8 cellular contexts compared by ENCODE assay signal in the genomic region with DNA sequence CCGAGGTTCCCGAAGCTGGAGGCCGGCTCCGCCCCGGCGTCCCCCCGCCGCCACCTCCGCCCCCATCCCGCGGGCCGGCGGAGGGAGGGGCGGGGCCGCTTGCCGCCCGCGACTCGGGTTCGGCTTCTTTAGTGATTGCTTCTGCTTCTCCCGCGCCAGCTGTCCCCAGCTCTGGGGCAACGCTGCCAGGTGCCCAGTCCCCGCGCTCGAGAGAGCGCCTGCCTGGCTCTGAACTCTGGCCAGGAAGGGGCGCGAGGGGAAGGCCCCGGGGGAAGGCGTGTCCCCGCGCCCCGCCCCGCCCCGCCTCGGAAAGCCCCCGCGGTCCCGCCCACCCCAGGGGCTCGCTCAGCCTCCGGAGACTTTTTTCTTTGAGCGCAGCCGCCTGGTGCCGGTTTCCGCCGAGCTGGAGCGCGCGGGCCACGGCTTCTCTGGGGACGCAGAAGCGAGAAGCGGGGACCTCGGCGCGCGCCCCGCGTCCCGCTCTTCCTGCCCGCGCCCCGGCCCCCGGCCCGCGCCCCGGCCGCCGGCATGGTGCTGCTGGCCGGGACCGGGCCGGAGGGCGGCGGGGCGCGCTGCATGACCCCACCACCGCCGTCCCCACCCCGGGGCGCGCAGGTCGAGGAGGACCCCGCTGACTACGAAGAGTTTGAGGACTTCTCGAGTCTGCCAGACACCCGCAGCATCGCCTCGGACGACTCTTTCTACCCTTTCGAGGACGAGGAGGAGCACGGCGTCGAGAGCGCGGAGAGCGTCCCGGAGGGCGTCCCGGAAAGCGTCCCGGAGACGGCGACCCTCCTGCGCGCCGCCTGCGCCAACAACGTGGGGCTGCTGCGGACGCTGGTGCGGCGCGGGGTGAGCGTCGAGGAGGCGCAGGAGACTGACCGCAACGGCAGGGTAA. TPM values are rescaled to one million over a fixed set of nuclear protein-coding genes. Genes with fewer than 3 reads are reported as not detected.
DNase-seq lines count a peak whose midpoint lies in the region; ATAC-seq and TF ChIP-seq lines count a peak whose summit lies in the region.

A gene (plus strand): TSS at position 131 of the 898 bp plus-strand sequence. CDS start 398 bp downstream, at position 529.

- H3K27me3 ChIP-seq in mononuclear cell (ENCODE audit: insufficient read depth, low read length) = peaks cover 11% of the 10 kb centered on the region

- in situ Hi-C loops in GM18951 (cut with MboI; ENCODE audit: low sequenced_read_pairs, unreplicated experiment) = no loop called here

- H3K4me1 ChIP-seq in mononuclear cell (ENCODE audit: insufficient read depth, low read length) = peaks cover 37% of the 10 kb centered on the region

- ATAC-seq in HG03135 (IDR thresholded peaks at IDR 0.05; ENCODE audit: unreplicated experiment) = peak; percentile 56

- peak within 1 kb of the TSS; percentile 93 for H3K4me3 ChIP-seq in AG04449 (ENCODE audit: low read depth, low read length)
- peak within 1 kb of the TSS; percentile 54 for H3K4me3 ChIP-seq in mononuclear cell (ENCODE audit: low read length)

- no peaks in the 10 kb centered on the region for H3K9me3 ChIP-seq in mononuclear cell (ENCODE audit: low read depth, low read length)

- TF ChIP-seq POLR2A in GM18951 (IDR thresholded peaks at IDR 0.05; ENCODE audit: extremely low read depth, insufficient read depth, insufficient read length) = peak; percentile 95

- CTCF ChIA-PET in AG04449 (lab: Yijun Ruan, JAX) = interaction anchor here (0.8 to 1.2 kb wide), 2 partner anchors 64 to 77 kb away, joined by 3 read pairs; no protein-coding TSS in a partner anchor

- DNase-seq in AG04449 (ENCODE audit: low read depth, low spot score) (no peak), NCI-H524 treated with DMSO at 0.1 percent for 48 hours (lab: John Stamatoyannopoulos, UW) (peak; percentile 65), ecto neural progenitor cell (ENCODE audit: low spot score) (peak; percentile 87)
- peak; percentile 70 for DNase-seq in activated CD4-positive, alpha-beta T cell treated with anti-CD3 and anti-CD28 coated beads, Interleukin-2, amount 50 U/mL, for 1 hour
- DNase-seq in stimulated activated CD8-positive, alpha-beta memory T cell treated with anti-CD3 and anti-CD28 coated beads, Interleukin-4, amount 100 ng/mL, for 4 hours (ENCODE audit: low read depth in 2 of 2, low spot score in 1 of 2) = peak; percentile 59 to 65

- POLR2A ChIA-PET in AG04449 (lab: Yijun Ruan, JAX) = no interaction called here

- no peak for TF ChIP-seq CTCF in AG04449 (IDR thresholded peaks at IDR 0.05; ENCODE audit: insufficient read depth, low read length, missing control alignments)

RNA-seq across cellular contexts. Expression of the gene that starts here (rescaled TPM):
- 2.7 TPM for total RNA-seq in mononuclear cell
